8 cellular contexts compared by ENCODE assay signal in genomic region chr14:68359862-68360552, GRCh38.
DNase-seq lines count a peak whose midpoint lies in the region; ATAC-seq and FAIRE-seq lines count a peak whose summit lies in the region.

No MANE protein-coding gene starts in this region.

- H3K9me3 Mint-ChIP-seq in activated naive CD8-positive, alpha-beta T cell treated with anti-CD3 and anti-CD28 coated beads for 36 hours, result no peaks in the 10 kb centered on the region

- H3K27ac ChIP-seq in skin epidermis, result peak overlapping the region in 18 of 21 experiments; percentile 7 to 75 (median 54)

- ATAC-seq in HG03139 (IDR thresholded peaks at IDR 0.05; ENCODE audit: unreplicated experiment) (no peak), GM21381 (IDR thresholded peaks at IDR 0.05; ENCODE audit: unreplicated experiment) (no peak), GM19351 (IDR thresholded peaks at IDR 0.05; ENCODE audit: unreplicated experiment) (no peak)

- no peak overlapping the region for H3K4me3 Mint-ChIP-seq in activated naive CD8-positive, alpha-beta T cell treated with anti-CD3 and anti-CD28 coated beads for 36 hours

- peaks cover 6% of the 10 kb centered on the region for H3K36me3 Mint-ChIP-seq in activated naive CD8-positive, alpha-beta T cell treated with anti-CD3 and anti-CD28 coated beads for 36 hours

- peak; percentile 37 for FAIRE-seq in GM19239 (lab: Jason Lieb, UNC)

- H3K27me3 Mint-ChIP-seq in activated naive CD8-positive, alpha-beta T cell treated with anti-CD3 and anti-CD28 coated beads for 36 hours, result no peaks in the 10 kb centered on the region

- DNase-seq in GM19239 (ENCODE audit: insufficient read length, low spot score), result no peak
- no peak for DNase-seq in activated naive CD8-positive, alpha-beta T cell treated with anti-CD3 and anti-CD28 coated beads for 36 hours
- DNase-seq in iPS-NIHi11 (ENCODE audit: low spot score), result peak; percentile 27
- no peak for DNase-seq in COLO829 (ENCODE audit: low spot score)

- peak overlapping the region; percentile 70 for H3K27ac Mint-ChIP-seq in activated naive CD8-positive, alpha-beta T cell treated with anti-CD3 and anti-CD28 coated beads for 36 hours

- peaks cover 42% of the 10 kb centered on the region for H3K4me1 Mint-ChIP-seq in activated naive CD8-positive, alpha-beta T cell treated with anti-CD3 and anti-CD28 coated beads for 36 hours

- no peak overlapping the region for H3K4me3 ChIP-seq in skin epidermis
